Comparison of ENCODE assay signal across 15 cellular contexts in the genomic region with DNA sequence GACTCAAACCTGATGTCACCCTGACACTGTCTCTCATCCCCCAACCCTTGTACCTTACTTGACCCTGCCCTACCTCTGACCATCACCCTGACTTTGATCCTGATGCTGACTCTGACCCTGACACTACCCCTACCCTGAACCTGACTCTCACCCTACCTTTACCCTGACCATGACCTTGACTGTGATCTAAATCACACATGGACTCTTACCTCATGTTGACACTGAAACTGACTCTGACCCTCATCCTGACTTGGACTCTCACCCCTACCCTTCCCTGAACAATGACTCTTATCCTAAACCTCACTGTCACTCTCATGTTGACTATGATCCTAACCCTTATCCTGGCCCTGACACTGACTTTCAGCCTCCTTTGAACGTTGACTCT. TPM values are rescaled to one million over a fixed set of nuclear protein-coding genes. Genes with fewer than 3 reads are reported as not detected.
A peak's percentile ranks its signal among the peaks of the same experiment; 100 is the strongest.
DNase-seq lines count a peak whose midpoint lies in the region; ATAC-seq and TF ChIP-seq lines count a peak whose summit lies in the region.
"Had no signal": no experiment of that assay in that cellular context is flagged by ENCODE, and none has a peak within 500 bp of the region (broad histone marks: within the 10 kb centered on the region; RNA-seq: fewer than 3 reads in every experiment).

No MANE protein-coding gene starts in this region.

- POLR2A ChIA-PET in IMR-90 (lab: Charles Lee; ENCODE audit: unreplicated experiment) = no interaction called here
- POLR2A ChIA-PET in naive thymus-derived CD4-positive, alpha-beta T cell (lab: Charles Lee) = no interaction called here

- CTCF ChIA-PET in IMR-90 (lab: Yijun Ruan, JAX) = no interaction called here
- CTCF ChIA-PET in naive thymus-derived CD4-positive, alpha-beta T cell (lab: Charles Lee) = no interaction called here

- DNase-seq in IMR-90 (no peak), esophagus muscularis mucosa (ENCODE audit: extremely low spot score) (peak; percentile 72), LoVo (ENCODE audit: low spot score) (no peak), T-helper 2 cell (no peak), Ammon's horn (ENCODE audit: low spot score) (no peak)
- no peak for DNase-seq in naive thymus-derived CD4-positive, alpha-beta T cell
- DNase-seq: 8988T; AML-193; CD4-positive, CD25-positive, alpha-beta regulatory T cell; DMS53; GF-D8; GOT3 had no signal

- no peak overlapping the region for H3K4me2 ChIP-seq in IMR-90 (ENCODE audit: low read depth, low read length)
- H3K4me2 ChIP-seq: BLaER1 treated with 17β-estradiol and CSF1 and Interleukin-3, amounts not matched to agents 10 nM and 100 nM had no signal

- no peaks in the 10 kb centered on the region for H3K4me1 ChIP-seq in IMR-90 (ENCODE audit: control insufficient read depth, insufficient read depth, low read length)
- peaks cover 0 to 7% (median 7%) of the 10 kb centered on the region in 4 donors for H3K4me1 ChIP-seq in esophagus muscularis mucosa
- no peaks in the 10 kb centered on the region for H3K4me1 ChIP-seq in naive thymus-derived CD4-positive, alpha-beta T cell (ENCODE audit: control insufficient read depth in 2 of 2, insufficient read depth in 2 of 2, low read length in 2 of 2)
- H3K4me1 ChIP-seq: BLaER1 treated with 17β-estradiol and CSF1 and Interleukin-3, amounts not matched to agents 10 nM and 100 nM; HAP-1 had no signal

- no peak overlapping the region for H3K18ac ChIP-seq in IMR-90 (ENCODE audit: low read depth, low read length)

- H3K4me1 Mint-ChIP-seq in naive thymus-derived CD4-positive, alpha-beta T cell = peaks cover 0 to 4% (median 0%) of the 10 kb centered on the region in 7 donors
- no peaks in the 10 kb centered on the region for H3K4me1 Mint-ChIP-seq in stimulated activated memory B cell treated with anti-CD40 and anti-IgM and Interleukin-4, amounts not matched to agents 10 μg/mL and 1 μg/mL and 100 μg/mL, for 72 hours
- H3K4me1 Mint-ChIP-seq: CD4-positive, CD25-positive, alpha-beta regulatory T cell had no signal

- H3K27me3 Mint-ChIP-seq in naive thymus-derived CD4-positive, alpha-beta T cell = peaks cover 23 to 49% (median 39%) of the 10 kb centered on the region in 5 donors
- peaks cover 32% of the 10 kb centered on the region for H3K27me3 Mint-ChIP-seq in stimulated activated memory B cell treated with anti-CD40 and anti-IgM and Interleukin-4, amounts not matched to agents 10 μg/mL and 1 μg/mL and 100 μg/mL, for 72 hours

- no TSS peak for BruUV-seq in IMR-90 (replicated peaks; lab: Mats Ljungman, UMichigan)

- no peak overlapping the region for H3K9ac ChIP-seq in IMR-90 (ENCODE audit: low read depth, low read length)
- H3K9ac ChIP-seq: BLaER1 treated with 17β-estradiol and CSF1 and Interleukin-3, amounts not matched to agents 10 nM and 100 nM had no signal

- peaks cover 14% of the 10 kb centered on the region for H3K9me1 ChIP-seq in IMR-90 (ENCODE audit: insufficient read depth, low read length)

- H3K9me3 ChIP-seq in IMR-90 (ENCODE audit: control insufficient read depth, insufficient read depth, low read length) (no peaks in the 10 kb centered on the region), esophagus muscularis mucosa (no peaks in the 10 kb centered on the region)
- H3K9me3 ChIP-seq in naive thymus-derived CD4-positive, alpha-beta T cell (ENCODE audit: control insufficient read depth in 2 of 3, low read length in 3 of 3) = no peaks in the 10 kb centered on the region
- H3K9me3 ChIP-seq: BLaER1 treated with 17β-estradiol and CSF1 and Interleukin-3, amounts not matched to agents 10 nM and 100 nM; HAP-1 had no signal

- H2AK9ac ChIP-seq in IMR-90 (replicated peaks; ENCODE audit: low read depth, low read length, poor library complexity) = peak overlapping the region; percentile 50

- no peak overlapping the region for H4K91ac ChIP-seq in IMR-90 (ENCODE audit: insufficient read depth, low read depth, low read length)

- no peak overlapping the region for H3K27ac Mint-ChIP-seq in naive thymus-derived CD4-positive, alpha-beta T cell
- no peak overlapping the region for H3K27ac Mint-ChIP-seq in stimulated activated memory B cell treated with anti-CD40 and anti-IgM and Interleukin-4, amounts not matched to agents 10 μg/mL and 1 μg/mL and 100 μg/mL, for 72 hours

- no peaks in the 10 kb centered on the region for H3K79me1 ChIP-seq in IMR-90 (ENCODE audit: low read depth in 1 of 2, low read length in 2 of 2)

- dilution Hi-C loops in IMR-90 (cut with HindIII; ENCODE audit: low sequenced_read_pairs, unreplicated experiment) = no loop called here

- H3K27ac ChIP-seq in IMR-90 (ENCODE audit: insufficient read depth, low read length) (no peak overlapping the region), esophagus muscularis mucosa (replicated peaks in 1 of 4) (no peak overlapping the region)
- no peak overlapping the region for H3K27ac ChIP-seq in naive thymus-derived CD4-positive, alpha-beta T cell (ENCODE audit: low read depth, low read length)
- H3K27ac ChIP-seq: BLaER1 treated with 17β-estradiol and CSF1 and Interleukin-3, amounts not matched to agents 10 nM and 100 nM had no signal

- no peak overlapping the region for H4K8ac ChIP-seq in IMR-90 (ENCODE audit: low read depth in 2 of 2, low read length in 2 of 2)

- intact Hi-C loops in IMR-90 (cut with micrococcal nuclease) (no loop called here), esophagus muscularis mucosa (cut with DNase I) (no loop called here)
- intact Hi-C loops in naive thymus-derived CD4-positive, alpha-beta T cell (cut with micrococcal nuclease) = no loop called here

- TF ChIP-seq EP300 in esophagus muscularis mucosa (IDR thresholded peaks at IDR 0.05) = no peak

- H2BK20ac ChIP-seq in IMR-90 (ENCODE audit: low read depth, low read length) = no peak overlapping the region

- no peak overlapping the region for H3K14ac ChIP-seq in IMR-90 (replicated peaks; ENCODE audit: low read depth, low read length)

- no peak for TF ChIP-seq RAD21 in IMR-90 (IDR thresholded peaks at IDR 0.05; ENCODE audit: low read length)

- TF ChIP-seq CTCF in IMR-90 (conservative IDR thresholded peaks at IDR 0.05; ENCODE audit: low read depth, low read length) (no peak), esophagus muscularis mucosa (IDR thresholded peaks at IDR 0.05) (no peak)

- H2BK5ac ChIP-seq in IMR-90 (ENCODE audit: low read depth, low read length, poor library complexity, severe bottlenecking) = no peak overlapping the region

- no peaks in the 10 kb centered on the region for H4K20me1 ChIP-seq in IMR-90 (ENCODE audit: insufficient read depth, low read length)
- H4K20me1 ChIP-seq: BLaER1 treated with 17β-estradiol and CSF1 and Interleukin-3, amounts not matched to agents 10 nM and 100 nM had no signal

- H3K23ac ChIP-seq in IMR-90 (ENCODE audit: low read depth, low read length) = no peak overlapping the region

- H3K4me3 ChIP-seq in IMR-90 (ENCODE audit: insufficient read depth, low read depth, low read length) = no peak overlapping the region
- no peak overlapping the region for H3K4me3 ChIP-seq in esophagus muscularis mucosa
- H3K4me3 ChIP-seq in naive thymus-derived CD4-positive, alpha-beta T cell (ENCODE audit: low read length) = no peak overlapping the region
- H3K4me3 ChIP-seq: BLaER1 treated with 17β-estradiol and CSF1 and Interleukin-3, amounts not matched to agents 10 nM and 100 nM; HAP-1 had no signal

- H2BK15ac ChIP-seq in IMR-90 (ENCODE audit: low read depth, low read length) = no peak overlapping the region

- in situ Hi-C loops in IMR-90 (cut with MboI; ENCODE audit: low sequenced_read_pairs) = loop anchor here (5.0 to 25.0 kb wide), 4 partner anchors 412 to 1662 kb away; no protein-coding TSS in a partner anchor

- H3K4ac ChIP-seq in IMR-90 (ENCODE audit: low read depth, low read length) = no peak overlapping the region

- no peak overlapping the region for H2AFZ ChIP-seq in IMR-90 (replicated peaks; ENCODE audit: low read length, poor library complexity)

- WGBS in IMR-90 (ENCODE audit: extremely low coverage in 2 of 2, insufficient read length in 1 of 2), 2 experiments = 100% methylated on average over 1 of the region's 1 CpG; no CpG with 5 or more reads in 1 of the 2 experiments
- 87% methylated on average over 1 of the region's 1 CpG for WGBS in esophagus muscularis mucosa

- TF ChIP-seq POLR2A in IMR-90 (IDR thresholded peaks at IDR 0.05; ENCODE audit: low read depth, low read length) (no peak), esophagus muscularis mucosa (IDR thresholded peaks at IDR 0.05; ENCODE audit: low read depth) (no peak)

- H3K36me3 ChIP-seq in IMR-90 (ENCODE audit: control insufficient read depth, insufficient read depth, low read length) = no peaks in the 10 kb centered on the region
- no peaks in the 10 kb centered on the region for H3K36me3 ChIP-seq in esophagus muscularis mucosa
- no peaks in the 10 kb centered on the region for H3K36me3 ChIP-seq in naive thymus-derived CD4-positive, alpha-beta T cell (ENCODE audit: control insufficient read depth in 2 of 3, insufficient read depth in 3 of 3, low read length in 3 of 3)
- H3K36me3 ChIP-seq: BLaER1 treated with 17β-estradiol and CSF1 and Interleukin-3, amounts not matched to agents 10 nM and 100 nM; HAP-1 had no signal

- peaks cover 3% of the 10 kb centered on the region for H3K27me3 ChIP-seq in IMR-90 (ENCODE audit: control insufficient read depth, insufficient read depth, low read length)
- H3K27me3 ChIP-seq in esophagus muscularis mucosa = peaks cover 0 to 14% (median 0%) of the 10 kb centered on the region in 4 donors
- H3K27me3 ChIP-seq in naive thymus-derived CD4-positive, alpha-beta T cell (ENCODE audit: control insufficient read depth in 2 of 2, insufficient read depth in 2 of 2, low read length in 2 of 2) = no peaks in the 10 kb centered on the region
- H3K27me3 ChIP-seq: BLaER1 treated with 17β-estradiol and CSF1 and Interleukin-3, amounts not matched to agents 10 nM and 100 nM had no signal

- H2AK5ac ChIP-seq in IMR-90 (ENCODE audit: low read depth, low read length) = no peak overlapping the region

- no peak overlapping the region for H4K5ac ChIP-seq in IMR-90 (ENCODE audit: low read depth, low read length)

- no peaks in the 10 kb centered on the region for H3K36me3 Mint-ChIP-seq in naive thymus-derived CD4-positive, alpha-beta T cell
- no peaks in the 10 kb centered on the region for H3K36me3 Mint-ChIP-seq in stimulated activated memory B cell treated with anti-CD40 and anti-IgM and Interleukin-4, amounts not matched to agents 10 μg/mL and 1 μg/mL and 100 μg/mL, for 72 hours
- H3K36me3 Mint-ChIP-seq: CD4-positive, CD25-positive, alpha-beta regulatory T cell had no signal

- peaks cover 0 to 1% (median 0%) of the 10 kb centered on the region in 11 donors for H3K9me3 Mint-ChIP-seq in naive thymus-derived CD4-positive, alpha-beta T cell
- peaks cover 4% of the 10 kb centered on the region for H3K9me3 Mint-ChIP-seq in stimulated activated memory B cell treated with anti-CD40 and anti-IgM and Interleukin-4, amounts not matched to agents 10 μg/mL and 1 μg/mL and 100 μg/mL, for 72 hours

- no peak for ATAC-seq in IMR-90 (ENCODE audit: low read depth)
- ATAC-seq in naive thymus-derived CD4-positive, alpha-beta T cell = peak; percentile 20
- ATAC-seq in stimulated activated memory B cell treated with anti-CD40 and anti-IgM and Interleukin-4, amounts not matched to agents 10 μg/mL and 1 μg/mL and 100 μg/mL, for 72 hours = peak; percentile 42

- no peak overlapping the region for H3K56ac ChIP-seq in IMR-90 (ENCODE audit: extremely low read depth, insufficient read depth, low read length)

- no peak overlapping the region for H2BK120ac ChIP-seq in IMR-90 (ENCODE audit: low read depth, low read length)

- H3K4me3 Mint-ChIP-seq in naive thymus-derived CD4-positive, alpha-beta T cell = no peak overlapping the region
- H3K4me3 Mint-ChIP-seq in stimulated activated memory B cell treated with anti-CD40 and anti-IgM and Interleukin-4, amounts not matched to agents 10 μg/mL and 1 μg/mL and 100 μg/mL, for 72 hours = no peak overlapping the region
- H3K4me3 Mint-ChIP-seq: CD4-positive, CD25-positive, alpha-beta regulatory T cell had no signal

RNA-seq across cellular contexts. Expression of gene SLC25A26, which starts 21.7 kb away (rescaled TPM):
- total RNA-seq in IMR-90 (2012; rRNA removed) (12.7 and 17.5 TPM in 2 replicates), esophagus muscularis mucosa (10 to 100 TPM; 23.0 to 39.0 (median 26.0) TPM)
- polyA plus RNA-seq in IMR-90 (2012; rRNA removed) = 8.5 and 10.9 TPM in 2 replicates
- 5.6 and 13.2 TPM in 2 replicates for polyA plus RNA-seq in IMR-90 (2012; cell fraction: cytosol; rRNA removed)
- 3.1 and 7.2 TPM in 2 replicates for polyA plus RNA-seq in IMR-90 (2012; cell fraction: nucleus; rRNA removed; ENCODE audit: low replicate concordance)
- 10 to 100 TPM; 14.1 to 25.5 (median 17.9) TPM for total RNA-seq in naive thymus-derived CD4-positive, alpha-beta T cell
- 10 to 100 TPM; 44.8 to 51.3 TPM for polyA plus RNA-seq in naive thymus-derived CD4-positive, alpha-beta T cell
